Comparison of ENCODE assay signal across 15 cellular contexts in genomic region chr6:3402310-3403243, GRCh38. TPM values are rescaled to one million over a fixed set of nuclear protein-coding genes. Genes with fewer than 3 reads are reported as not detected.
A peak's percentile ranks its signal among the peaks of the same experiment; 100 is the strongest.
DNase-seq lines count a peak whose midpoint lies in the region; ATAC-seq, FAIRE-seq and TF ChIP-seq lines count a peak whose summit lies in the region.
"Had no signal": no experiment of that assay in that cellular context is flagged by ENCODE, and none has a peak within 500 bp of the region (broad histone marks: within the 10 kb centered on the region; RNA-seq: fewer than 3 reads in every experiment).

No MANE protein-coding gene starts in this region.

- H3K4ac ChIP-seq in neuronal stem cell (ENCODE audit: low read length): no peak overlapping the region

- no peak overlapping the region for H2BK12ac ChIP-seq in neuronal stem cell (ENCODE audit: low read length)

- H2BK5ac ChIP-seq in neuronal stem cell (ENCODE audit: low read length): no peak overlapping the region

- no peak overlapping the region for H3K4me3 ChIP-seq in A549
- no peak overlapping the region for H3K4me3 ChIP-seq in fibroblast of villous mesenchyme (ENCODE audit: low read depth, low read length)
- H3K4me3 ChIP-seq in neuronal stem cell (ENCODE audit: low read length in 2 of 2): no peak overlapping the region
- no peak overlapping the region for H3K4me3 ChIP-seq in foreskin fibroblast (ENCODE audit: low read depth in 1 of 2, low read length in 2 of 2)

- no peaks in the 10 kb centered on the region for H3K36me3 ChIP-seq in neuronal stem cell (replicated peaks in 1 of 2; ENCODE audit: control insufficient read depth in 2 of 2, insufficient read depth in 2 of 2, low read length in 2 of 2)

- ATAC-seq in A549 (peak; percentile 10 to 40; a peak in 3 of 6 replicates), GM21717 (IDR thresholded peaks at IDR 0.05; ENCODE audit: unreplicated experiment) (no peak)
- ATAC-seq: Right ventricle myocardium inferior had no signal

- no peaks in the 10 kb centered on the region for H3K79me1 ChIP-seq in neuronal stem cell (ENCODE audit: low read depth, low read length)

- H2AFZ ChIP-seq in neuronal stem cell (ENCODE audit: low read length): no peak overlapping the region

- CTCF ChIA-PET in A549 (lab: Yijun Ruan, JAX): interaction anchor here (0.8 to 1.3 kb wide), 5 partner anchors 8 to 81 kb away, joined by 3 to 5 read pairs (median 3); partner anchors contain the start of gene SLC22A23
- CTCF ChIA-PET in RWPE1 (lab: Yijun Ruan, JAX): interaction anchor here (0.5 to 0.9 kb wide), 3 partner anchors 8 to 319 kb away, joined by 3 read pairs; no protein-coding TSS in a partner anchor

- H3K27ac ChIP-seq in A549: peak overlapping the region; percentile 60 to 80
- peak overlapping the region; percentile 97 for H3K27ac ChIP-seq in RWPE1
- H3K27ac ChIP-seq in neuronal stem cell (replicated peaks; ENCODE audit: low read length): no peak overlapping the region

- POLR2A ChIA-PET in A549 (lab: Yijun Ruan, JAX): no interaction called here
- POLR2A ChIA-PET in RWPE1 (lab: Yijun Ruan, JAX; ENCODE audit: low non-redundant PET): interaction anchor here (0.7 kb wide), 1 partner anchor 51 kb away, joined by 3 read pairs; no protein-coding TSS in a partner anchor

- TF ChIP-seq CTCF in A549 (IDR thresholded peaks at IDR 0.05) (no peak), RWPE1 (conservative IDR thresholded peaks at IDR 0.05; ENCODE audit: low read depth) (no peak), fibroblast of villous mesenchyme (IDR thresholded peaks at IDR 0.05; ENCODE audit: insufficient read depth, low read depth, low read length) (no peak), foreskin fibroblast (IDR thresholded peaks at IDR 0.05; ENCODE audit: low read depth, low read length) (no peak)

- no peak overlapping the region for H2BK120ac ChIP-seq in neuronal stem cell (ENCODE audit: low read depth, low read length)

- H4K91ac ChIP-seq in neuronal stem cell (ENCODE audit: low read depth, low read length, poor library complexity): no peak overlapping the region

- no peak overlapping the region for H4K8ac ChIP-seq in neuronal stem cell (ENCODE audit: low read depth, low read length)

- 84% methylated on average over 6 of the region's 6 CpGs for WGBS in A549 (ENCODE audit: missing lambda C conversion rate)
- WGBS in neuronal stem cell (ENCODE audit: extremely low coverage in 2 of 2, insufficient read length in 2 of 2, insufficient replicate concordance in 1 of 2), 2 donors: no CpG with 5 or more reads among the region's 6 CpGs

- DNase-seq in A549 (ENCODE audit: low read depth in 1 of 2, low spot score in 1 of 2): no peak
- peak; percentile 66 for DNase-seq in RWPE1 (ENCODE audit: low spot score)
- DNase-seq in fibroblast of villous mesenchyme (ENCODE audit: low read depth): peak; percentile 36
- DNase-seq in neuronal stem cell (ENCODE audit: low spot score): no peak
- no peak for DNase-seq in NAMALWA (ENCODE audit: low spot score)
- DNase-seq in HCEC 1CT: no peak
- no peak for DNase-seq in foreskin fibroblast
- DNase-seq: activated CD4-positive, alpha-beta memory T cell treated with anti-CD3 and anti-CD28 coated beads for 36 hours; activated effector memory CD4-positive, alpha-beta T cell treated with Interleukin-2 at 50 U/mL for 16 hours; effector CD4-positive, alpha-beta T cell; natural killer cell; NCI-H524 had no signal

- no peak for TF ChIP-seq RAD21 in A549 (conservative IDR thresholded peaks at IDR 0.05 in 1 of 2, IDR thresholded peaks at IDR 0.05 in 1 of 2)

- H3K27me3 ChIP-seq in neuronal stem cell (ENCODE audit: control insufficient read depth in 3 of 3, insufficient read depth in 3 of 3, low read depth in 1 of 3, low read length in 3 of 3): no peaks in the 10 kb centered on the region

- no peak overlapping the region for H3K14ac ChIP-seq in neuronal stem cell (ENCODE audit: low read length)

- TF ChIP-seq POLR2A in A549 (IDR thresholded peaks at IDR 0.05; ENCODE audit: low read length): no peak

- FAIRE-seq in A549 (lab: Jason Lieb, UNC): no peak
- FAIRE-seq: H1 had no signal

- H3K9ac ChIP-seq in neuronal stem cell (ENCODE audit: low read depth, low read length, poor library complexity): no peak overlapping the region

- TF ChIP-seq EP300 in A549 (IDR thresholded peaks at IDR 0.05): no peak

- H3K4me1 ChIP-seq in A549 (peaks cover 94% of the 10 kb centered on the region), neuronal stem cell (ENCODE audit: control insufficient read depth in 2 of 2, insufficient read depth in 1 of 2, low read depth in 1 of 2, low read length in 2 of 2) (peaks cover 9 to 24% of the 10 kb centered on the region in 2 donors)

- H2AK5ac ChIP-seq in neuronal stem cell (ENCODE audit: low read depth, low read length): no peak overlapping the region

- H3K9me3 ChIP-seq in A549 (no peaks in the 10 kb centered on the region), neuronal stem cell (replicated peaks in 1 of 2; ENCODE audit: control insufficient read depth in 2 of 2, insufficient read depth in 1 of 2, low read depth in 1 of 2, low read length in 2 of 2) (no peaks in the 10 kb centered on the region)

- H3K4me2 ChIP-seq in A549 (peak overlapping the region; percentile 78), neuronal stem cell (ENCODE audit: insufficient read depth, low read length, poor library complexity, severe bottlenecking) (no peak overlapping the region)

- no peak overlapping the region for H2BK15ac ChIP-seq in neuronal stem cell (ENCODE audit: low read length)

- H3K23ac ChIP-seq in neuronal stem cell (ENCODE audit: low read depth, low read length, poor library complexity): no peak overlapping the region

- peak overlapping the region; percentile 8 for H3K18ac ChIP-seq in neuronal stem cell (ENCODE audit: low read length)

TF ChIP-seq in A549, 52 proteins besides CTCF, POLR2A, EP300 and RAD21:
- TF ChIP-seq ZSCAN20 (CRISPR knock-in tag; IDR thresholded peaks at IDR 0.05) (no peak), HDAC2 (IDR thresholded peaks at IDR 0.05) (no peak), E2F6 (IDR thresholded peaks at IDR 0.05; ENCODE audit: borderline replicate concordance, low read depth) (no peak), HOXB13 (CRISPR knock-in tag; IDR thresholded peaks at IDR 0.05; ENCODE audit: low read depth) (no peak), ZNF302 (CRISPR knock-in tag; IDR thresholded peaks at IDR 0.05) (no peak), REST (IDR thresholded peaks at IDR 0.05) (no peak), PBX3 (IDR thresholded peaks at IDR 0.05) (no peak), TFCP2L1 (CRISPR knock-in tag; IDR thresholded peaks at IDR 0.05) (no peak), EHF (CRISPR knock-in tag; IDR thresholded peaks at IDR 0.05) (no peak), HOXA7 (CRISPR knock-in tag; IDR thresholded peaks at IDR 0.05) (no peak), MAZ (IDR thresholded peaks at IDR 0.05; ENCODE audit: borderline replicate concordance, low read depth, low read length) (no peak), CEBPB (IDR thresholded peaks at IDR 0.05) (no peak)

RNA-seq across cellular contexts. Expression of gene SLC22A23, which starts 54.3 kb away (rescaled TPM):
- polyA plus RNA-seq in A549 (2011; rRNA removed) (4.4 and 9.3 TPM in 2 replicates), A549 (2017; fragmentation: RNase III; extraction: RNeasy Plus Mini Kit Qiagen cat#74134 plus additional on column Dnase treatment) (5.1 to 6.3 TPM (median 6.2 TPM) in 3 replicates)
- 3.0 and 3.9 TPM in 2 replicates for polyA plus RNA-seq in A549 (2012; cell fraction: cytosol; rRNA removed)
- 5.0 and 7.8 TPM in 2 replicates for polyA plus RNA-seq in A549 (2012; cell fraction: nucleus; rRNA removed)
- polyA minus RNA-seq in A549 (2011; rRNA and poly(A)+ RNA removed): 11.4 and 14.7 TPM in 2 replicates
- 2.2 and 2.6 TPM in 2 replicates for total RNA-seq in fibroblast of villous mesenchyme
- 3.6 TPM for polyA plus RNA-seq in neuronal stem cell (2013, experiment 1 of 2)
- polyA plus RNA-seq in neuronal stem cell (2013, experiment 2 of 2): 3.7 TPM

Comparison
In these comparisons a context has a peak if more than half of its experiments do, and no peak if none do; other contexts are left out.
1. DNase-seq: peak in RWPE1 (single experiment) and fibroblast of villous mesenchyme (single experiment); none in A549 (0 of 2), neuronal stem cell (single experiment), NAMALWA (single experiment), HCEC 1CT (single experiment) and foreskin fibroblast (0 of 2).